In genomic region chr7:140517546-140518369, GRCh38 we compare ENCODE assay signal across 9 cellular contexts. TPM values are rescaled to one million over a fixed set of nuclear protein-coding genes. Genes with fewer than 3 reads are reported as not detected.
DNase-seq lines count a peak whose midpoint lies in the region; ATAC-seq and TF ChIP-seq lines count a peak whose summit lies in the region.
"Had no signal": no experiment of that assay in that cellular context is flagged by ENCODE, and none has a peak within 500 bp of the region (broad histone marks: within the 10 kb centered on the region; RNA-seq: fewer than 3 reads in every experiment).

No MANE protein-coding gene starts in this region.

- TF ChIP-seq CTCF in HFFc6 (IDR thresholded peaks at IDR 0.05): peak; percentile 94

- no peak for ATAC-seq in HG02938 (IDR thresholded peaks at IDR 0.05; ENCODE audit: unreplicated experiment)

- peak overlapping the region; percentile 27; the same call in 1 of the 2 replicates for H3K27ac Mint-ChIP-seq in HFFc6
- H3K27ac Mint-ChIP-seq: activated naive CD8-positive, alpha-beta T cell had no signal

- H3K4me3 Mint-ChIP-seq in HFFc6: 0 out of 2 replicates have a peak overlapping the region, but pooled peaks have one; percentile 18
- H3K4me3 Mint-ChIP-seq: activated naive CD8-positive, alpha-beta T cell had no signal

- H3K9me3 Mint-ChIP-seq in HFFc6: no peaks in the 10 kb centered on the region

- peaks cover 4% of the 10 kb centered on the region; the same call in 1 of the 2 replicates for H3K27me3 Mint-ChIP-seq in HFFc6 (ENCODE audit: insufficient read depth)

- in situ Hi-C loops in Caki2 (cut with HindIII; ENCODE audit: low pct_unique_long_range_greater_than_20kb, low sequenced_read_pairs): no loop called here

- H3K4me1 Mint-ChIP-seq in HFFc6 (ENCODE audit: low read depth): peaks cover 11% of the 10 kb centered on the region

- no peaks in the 10 kb centered on the region for H3K36me3 Mint-ChIP-seq in HFFc6 (ENCODE audit: low read depth)
- H3K36me3 Mint-ChIP-seq: activated naive CD8-positive, alpha-beta T cell had no signal

- DNase-seq in Caki2 (ENCODE audit: low read depth) (peak; percentile 79), HFFc6 (peak; percentile 84), NCI-H460 (ENCODE audit: extremely low read depth, low read depth) (peak; percentile 85), cerebellar cortex (ENCODE audit: low spot score) (peak; percentile 93), left kidney (ENCODE audit: low read depth, low spot score) (peak; percentile 96)
- DNase-seq in activated CD4-positive, CD25-positive, alpha-beta regulatory T cell treated with anti-CD3 and anti-CD28 coated beads, Interleukin-2, amount 50 U/mL, for 72 hours: peak; percentile 73
- peak; percentile 53 for DNase-seq in stimulated activated CD4-positive, alpha-beta T cell treated with anti-CD3 and anti-CD28 coated beads, Interleukin-2, amount 100 ng/mL, for 4 hours (ENCODE audit: low read depth)

RNA-seq across cellular contexts. Expression of gene MKRN1, which starts 38.5 kb away (rescaled TPM):
- 62.9 and 78.5 TPM in 2 replicates for total RNA-seq in Caki2 (2014; rRNA removed; shearing (Covaris generic); ENCODE audit: low replicate concordance)
- total RNA-seq in HFFc6 (2021; fragmentation: NEBNext Ultra II Directional; extraction: Animal tissue kit (Norgen Biotek cat#: 25700)): 10 to 100 TPM; 62.8 to 67.5 (median 64.3) TPM
- total RNA-seq in NCI-H460 (2014; rRNA removed; shearing (Covaris generic)): 54.2 and 62.6 TPM in 2 replicates
- 44.0 and 45.4 TPM in 2 replicates for polyA plus RNA-seq in NCI-H460 (2014; cell fraction: nucleus; rRNA removed)
